8 cellular contexts compared by ENCODE assay signal in genomic region chr12:104669057-104669770, GRCh38.
DNase-seq lines count a peak whose midpoint lies in the region; ATAC-seq, FAIRE-seq and TF ChIP-seq lines count a peak whose summit lies in the region.

No MANE protein-coding gene starts in this region.

- H3K9me3 ChIP-seq in muscle layer of colon (ENCODE audit: low read length), result no peaks in the 10 kb centered on the region

- H3K4me3 ChIP-seq in dorsolateral prefrontal cortex (peak overlapping the region in 28 of 59 donors; percentile 2 to 50 (median 25)), muscle layer of colon (ENCODE audit: low read depth in 1 of 2, low read length in 2 of 2) (peak overlapping the region in 1 of 2 donors; percentile 30)

- ATAC-seq in GM18505 (IDR thresholded peaks at IDR 0.05; ENCODE audit: unreplicated experiment), result no peak

- peaks cover 93% of the 10 kb centered on the region for H3K4me1 ChIP-seq in muscle layer of colon (ENCODE audit: insufficient read depth, low read length)

- H3K27ac ChIP-seq in dorsolateral prefrontal cortex (peak overlapping the region; percentile 73 to 98 (median 93)), muscle layer of colon (ENCODE audit: low read depth, low read length) (peak overlapping the region; percentile 84)

- H3K27me3 ChIP-seq in dorsolateral prefrontal cortex (no peaks in the 10 kb centered on the region), muscle layer of colon (ENCODE audit: control insufficient read depth in 1 of 2, insufficient read depth in 2 of 2, low read length in 2 of 2) (no peaks in the 10 kb centered on the region)

- TF ChIP-seq POLR2A in GM18505 (IDR thresholded peaks at IDR 0.05; ENCODE audit: borderline replicate concordance, extremely low read depth, insufficient read depth, insufficient read length), result no peak

- DNase-seq in D721Med (ENCODE audit: insufficient read length, low spot score) (no peak), NCI-H460 (ENCODE audit: extremely low read depth, low read depth) (peak; percentile 29), dorsolateral prefrontal cortex (peak; percentile 27 to 92 (median 88)), cortex of kidney (lab: John Stamatoyannopoulos, UW) (no peak)
- no peak for DNase-seq in stimulated activated CD4-positive, alpha-beta T cell treated with anti-CD3 and anti-CD28 coated beads, Interleukin-4, amount 100 ng/mL, for 4 hours
- DNase-seq in activated CD4-positive, CD25-positive, alpha-beta regulatory T cell (lab: John Stamatoyannopoulos, UW), result no peak

- no peak overlapping the region for H3K9ac ChIP-seq in muscle layer of colon (ENCODE audit: low read length)

- intact Hi-C loops in dorsolateral prefrontal cortex (cut with DNase I), result loop anchor here in 1 of 2 donors (10.0 kb wide), 2 partner anchors 386 to 534 kb away; partner anchors contain the start of gene NFYB

- no peaks in the 10 kb centered on the region for H3K36me3 ChIP-seq in muscle layer of colon (ENCODE audit: insufficient read depth, low read length)

- TF ChIP-seq CTCF in D721Med (IDR thresholded peaks at IDR 0.05; ENCODE audit: insufficient read depth, missing control alignments), result peak; percentile 40
- peak in 55 of 56 donors; percentile 6 to 71 (median 49) for TF ChIP-seq CTCF in dorsolateral prefrontal cortex (IDR thresholded peaks at IDR 0.05 in 54 of 56, conservative IDR thresholded peaks at IDR 0.05 in 2 of 56; ENCODE audit: low read depth in 1 of 56, partially characterized antibody in 56 of 56)

- FAIRE-seq in D721Med (lab: Jason Lieb, UNC), result no peak

Comparison
In these comparisons a context has a peak if more than half of its experiments do, and no peak if none do; other contexts are left out.
1. DNase-seq: peak in NCI-H460 (single experiment) and dorsolateral prefrontal cortex (10 of 10); none in D721Med (single experiment), stimulated activated CD4-positive, alpha-beta T cell treated with anti-CD3 and anti-CD28 coated beads, Interleukin-4, amount 100 ng/mL, for 4 hours (0 of 2), cortex of kidney (single experiment) and activated CD4-positive, CD25-positive, alpha-beta regulatory T cell (0 of 4).